Comparison of ENCODE assay signal across 8 cellular contexts in the genomic region with DNA sequence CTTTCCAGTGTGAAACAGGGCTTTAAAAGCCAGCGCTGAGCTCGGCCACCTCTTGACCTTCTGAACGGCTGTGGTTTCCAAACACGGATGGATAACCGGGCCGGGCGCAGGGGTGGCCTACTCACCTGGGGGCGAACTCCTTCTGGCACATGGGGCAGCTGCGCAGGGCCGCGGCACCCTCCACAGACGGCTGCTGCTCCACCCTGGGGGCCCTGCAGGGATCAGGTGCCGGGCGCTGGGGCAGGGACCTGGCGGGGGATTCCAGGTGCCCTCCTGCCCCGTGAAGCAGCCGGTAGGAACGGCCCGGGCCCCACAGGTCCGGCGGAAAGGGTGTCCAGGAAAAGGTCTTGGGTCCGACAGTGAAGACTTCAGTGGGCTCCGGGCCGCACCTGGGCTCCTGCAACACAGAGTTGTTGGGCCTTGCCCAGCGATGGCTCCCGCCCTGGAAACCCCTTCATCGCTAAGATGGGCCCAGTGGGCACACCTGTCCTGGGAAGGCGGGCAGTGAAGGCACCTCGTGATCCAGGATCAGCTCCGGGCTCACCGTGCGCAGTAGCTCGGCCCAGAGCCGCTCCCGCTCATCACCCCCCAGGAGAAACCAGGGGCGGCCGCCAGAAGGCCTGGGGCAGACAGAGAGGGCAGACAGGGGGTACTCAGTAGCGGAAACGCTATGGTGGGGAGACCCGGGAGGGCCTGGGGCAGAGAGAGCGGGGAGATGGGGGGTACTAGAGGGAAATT. TPM values are rescaled to one million over a fixed set of nuclear protein-coding genes. Genes with fewer than 3 reads are reported as not detected.
DNase-seq lines count a peak whose midpoint lies in the region; ATAC-seq and TF ChIP-seq lines count a peak whose summit lies in the region.

No MANE protein-coding gene starts in this region.

- DNase-seq in LNCaP clone FGC (ENCODE audit: low read depth) = no peak
- DNase-seq in natural killer cell treated with Interleukin-12 subunit alpha and Interleukin-12 subunit beta and Interleukin-15 and Interleukin-18, amount 100 ng/mL, for 72 hours (ENCODE audit: low spot score) = no peak
- DNase-seq in H4 (ENCODE audit: low spot score) = no peak
- no peak for DNase-seq in NOMO-1 (lab: John Stamatoyannopoulos, UW; ENCODE audit: unreplicated experiment in 2 of 2)
- DNase-seq in iPS-NIHi7 (ENCODE audit: extremely low spot score) = no peak

- peak overlapping the region; percentile 71 for H3K4me3 Mint-ChIP-seq in dendritic cell treated with granulocyte-macrophage colony-stimulating factor and Interleukin-4, amounts not matched to agents 40 ng/mL and 50 ng/mL, for 4 days
- peak overlapping the region; percentile 68 for H3K4me3 Mint-ChIP-seq in natural killer cell treated with Interleukin-12 subunit alpha and Interleukin-12 subunit beta and Interleukin-15 and Interleukin-18, amount 100 ng/mL, for 72 hours

- peak overlapping the region; percentile 78 for H3K27ac ChIP-seq in C4-2B

- H3K9me3 Mint-ChIP-seq in dendritic cell treated with granulocyte-macrophage colony-stimulating factor and Interleukin-4, amounts not matched to agents 40 ng/mL and 50 ng/mL, for 4 days = no peaks in the 10 kb centered on the region
- no peaks in the 10 kb centered on the region for H3K9me3 Mint-ChIP-seq in natural killer cell treated with Interleukin-12 subunit alpha and Interleukin-12 subunit beta and Interleukin-15 and Interleukin-18, amount 100 ng/mL, for 72 hours

- TF ChIP-seq CTCF in C4-2B (conservative IDR thresholded peaks at IDR 0.05) (no peak), LNCaP clone FGC (IDR thresholded peaks at IDR 0.05; ENCODE audit: control insufficient read depth, extremely low read depth, insufficient read depth) (no peak)

- ATAC-seq in natural killer cell treated with Interleukin-12 subunit alpha and Interleukin-12 subunit beta and Interleukin-15 and Interleukin-18, amount 100 ng/mL, for 72 hours = no peak
- no peak for ATAC-seq in GM21526 (IDR thresholded peaks at IDR 0.05; ENCODE audit: low FRiP score, unreplicated experiment)

- intact Hi-C loops in dendritic cell treated with granulocyte-macrophage colony-stimulating factor and Interleukin-4, amounts not matched to agents 40 ng/mL and 50 ng/mL, for 4 days (cut with micrococcal nuclease) = no loop called here

- peak overlapping the region; percentile 74 for H3K27ac Mint-ChIP-seq in dendritic cell treated with granulocyte-macrophage colony-stimulating factor and Interleukin-4, amounts not matched to agents 40 ng/mL and 50 ng/mL, for 4 days
- H3K27ac Mint-ChIP-seq in natural killer cell treated with Interleukin-12 subunit alpha and Interleukin-12 subunit beta and Interleukin-15 and Interleukin-18, amount 100 ng/mL, for 72 hours = peak overlapping the region in 1 of 2 donors; percentile 39

- H3K36me3 Mint-ChIP-seq in dendritic cell treated with granulocyte-macrophage colony-stimulating factor and Interleukin-4, amounts not matched to agents 40 ng/mL and 50 ng/mL, for 4 days (ENCODE audit: low read depth) = peaks cover 37% of the 10 kb centered on the region
- no peaks in the 10 kb centered on the region for H3K36me3 Mint-ChIP-seq in natural killer cell treated with Interleukin-12 subunit alpha and Interleukin-12 subunit beta and Interleukin-15 and Interleukin-18, amount 100 ng/mL, for 72 hours

- no peaks in the 10 kb centered on the region for H3K27me3 Mint-ChIP-seq in dendritic cell treated with granulocyte-macrophage colony-stimulating factor and Interleukin-4, amounts not matched to agents 40 ng/mL and 50 ng/mL, for 4 days
- H3K27me3 Mint-ChIP-seq in natural killer cell treated with Interleukin-12 subunit alpha and Interleukin-12 subunit beta and Interleukin-15 and Interleukin-18, amount 100 ng/mL, for 72 hours = no peaks in the 10 kb centered on the region

- H3K4me1 Mint-ChIP-seq in dendritic cell treated with granulocyte-macrophage colony-stimulating factor and Interleukin-4, amounts not matched to agents 40 ng/mL and 50 ng/mL, for 4 days (ENCODE audit: low read depth) = peaks cover 44% of the 10 kb centered on the region
- peaks cover 0 to 8% of the 10 kb centered on the region in 2 donors for H3K4me1 Mint-ChIP-seq in natural killer cell treated with Interleukin-12 subunit alpha and Interleukin-12 subunit beta and Interleukin-15 and Interleukin-18, amount 100 ng/mL, for 72 hours (ENCODE audit: low read depth in 2 of 2)

- peak overlapping the region; percentile 61 for H3K4me3 ChIP-seq in LNCaP clone FGC (ENCODE audit: low read depth, low read length)

RNA-seq across cellular contexts. Expression of gene FAAP20, which starts 0.9 kb away (rescaled TPM):
- 10 to 100 TPM; 43.4 to 61.8 TPM for total RNA-seq in natural killer cell treated with Interleukin-12 subunit alpha and Interleukin-12 subunit beta and Interleukin-15 and Interleukin-18, amount 100 ng/mL, for 72 hours
- total RNA-seq in H4 (2014; rRNA removed; shearing (Covaris generic)) = 24.5 and 28.5 TPM in 2 replicates

RNA-seq across cellular contexts. Expression of gene SKI, which starts 34.4 kb away (rescaled TPM):
- total RNA-seq in natural killer cell treated with Interleukin-12 subunit alpha and Interleukin-12 subunit beta and Interleukin-15 and Interleukin-18, amount 100 ng/mL, for 72 hours = 10 to 100 TPM; 16.5 to 42.7 TPM
- 3.3 and 172 TPM in 2 replicates for total RNA-seq in H4 (2014; rRNA removed; shearing (Covaris generic))
